8 cellular contexts compared by ENCODE assay signal in genomic region chr10:114876602-114877300, GRCh38. TPM values are rescaled to one million over a fixed set of nuclear protein-coding genes. Genes with fewer than 3 reads are reported as not detected.
DNase-seq lines count a peak whose midpoint lies in the region; ATAC-seq lines count a peak whose summit lies in the region.

No MANE protein-coding gene starts in this region.

- no peaks in the 10 kb centered on the region for H3K36me3 Mint-ChIP-seq in activated naive CD4-positive, alpha-beta T cell treated with anti-CD3 and anti-CD28 coated beads for 36 hours (ENCODE audit: low read depth)

- peak; percentile 74 for ATAC-seq in GM19455 (IDR thresholded peaks at IDR 0.05; ENCODE audit: unreplicated experiment)
- ATAC-seq in HG03432 (IDR thresholded peaks at IDR 0.05; ENCODE audit: unreplicated experiment): peak; percentile 84

- H3K27ac Mint-ChIP-seq in activated naive CD4-positive, alpha-beta T cell treated with anti-CD3 and anti-CD28 coated beads for 36 hours: no peak overlapping the region

- H3K4me1 Mint-ChIP-seq in activated naive CD4-positive, alpha-beta T cell treated with anti-CD3 and anti-CD28 coated beads for 36 hours (ENCODE audit: low read depth): peaks cover 5% of the 10 kb centered on the region

- H3K27me3 Mint-ChIP-seq in activated naive CD4-positive, alpha-beta T cell treated with anti-CD3 and anti-CD28 coated beads for 36 hours (ENCODE audit: low read depth): peaks cover 36% of the 10 kb centered on the region

- CTCF ChIA-PET in activated naive CD4-positive, alpha-beta T cell treated with anti-CD3 and anti-CD28 coated beads for 36 hours (lab: Charles Lee): interaction anchor here (0.5 to 1.9 kb wide), 15 partner anchors 8 to 324 kb away, joined by 3 to 14 read pairs (median 4); partner anchors contain the start of genes FHIP2A and TRUB1

- intact Hi-C loops in activated naive CD4-positive, alpha-beta T cell treated with anti-CD3 and anti-CD28 coated beads for 36 hours (cut with micrococcal nuclease): loop anchor here (1.0 to 10.0 kb wide), 4 partner anchors 169 to 572 kb away; partner anchors contain the start of gene ATRNL1
- intact Hi-C loops in posterior vena cava (cut with DNase I): no loop called here

- peak; percentile 63 for DNase-seq in EH (ENCODE audit: low read depth)
- DNase-seq in NCI-H82 treated with DMSO at 0.1 percent for 48 hours (lab: John Stamatoyannopoulos, UW; ENCODE audit: unreplicated experiment): peak; percentile 28
- DNase-seq in activated naive CD4-positive, alpha-beta T cell treated with anti-CD3 and anti-CD28 coated beads for 36 hours: peak; percentile 74
- peak; percentile 77 for DNase-seq in glomerular visceral epithelial cell (ENCODE audit: extremely low spot score)
- peak; percentile 86 for DNase-seq in posterior vena cava (ENCODE audit: low spot score)
- no peak for DNase-seq in NCI-H187 (lab: John Stamatoyannopoulos, UW)

- H3K4me3 Mint-ChIP-seq in activated naive CD4-positive, alpha-beta T cell treated with anti-CD3 and anti-CD28 coated beads for 36 hours: no peak overlapping the region

- no peaks in the 10 kb centered on the region for H3K9me3 Mint-ChIP-seq in activated naive CD4-positive, alpha-beta T cell treated with anti-CD3 and anti-CD28 coated beads for 36 hours

RNA-seq across cellular contexts. Expression of gene FHIP2A, which starts 55.2 kb away (rescaled TPM):
- total RNA-seq in activated naive CD4-positive, alpha-beta T cell treated with anti-CD3 and anti-CD28 coated beads for 36 hours: 10 to 100 TPM in 1 of 2 experiments, 1 to 10 TPM in 1; 8.7 to 11.4 TPM
- total RNA-seq in posterior vena cava: 10 to 100 TPM; 34.1 to 38.1 TPM

Comparison
In these comparisons a context has a peak if more than half of its experiments do, and no peak if none do; other contexts are left out.
1. DNase-seq: peak in EH (single experiment), NCI-H82 treated with DMSO at 0.1 percent for 48 hours (single experiment), activated naive CD4-positive, alpha-beta T cell treated with anti-CD3 and anti-CD28 coated beads for 36 hours (single experiment), glomerular visceral epithelial cell (single experiment) and posterior vena cava (single experiment); none in NCI-H187 (0 of 2).